ENCODE assay signal across 1 cellular context in genomic region chr3:46579756-46580286, GRCh38.
TF ChIP-seq lines count a peak whose summit lies in the region.

No MANE protein-coding gene starts in this region.

TF ChIP-seq in HepG2, 621 proteins besides CTCF, POLR2A, EP300 and RAD21:
- TF ChIP-seq CAMTA2 (CRISPR knock-in tag; IDR thresholded peaks at IDR 0.05; ENCODE audit: borderline replicate concordance): no peak
